ENCODE assay signal across 9 cellular contexts in genomic region chr2:232335206-232335858, GRCh38. TPM values are rescaled to one million over a fixed set of nuclear protein-coding genes. Genes with fewer than 3 reads are reported as not detected.
DNase-seq lines count a peak whose midpoint lies in the region; ATAC-seq, FAIRE-seq and TF ChIP-seq lines count a peak whose summit lies in the region.
"Not testable (repeated sequence)": the region's sequence is repeated elsewhere in the genome, so short reads cannot be mapped to it uniquely, and the experiment has no call there.
"Had no signal": no experiment of that assay in that cellular context is flagged by ENCODE, and none has a peak within 500 bp of the region (broad histone marks: within the 10 kb centered on the region; RNA-seq: fewer than 3 reads in every experiment).

No MANE protein-coding gene starts in this region.

- no CpG with 5 or more reads among the region's 15 CpGs for WGBS in H9 (ENCODE audit: extremely low coverage, insufficient read length, low lambda C conversion rate)
- WGBS in H1 (ENCODE audit: extremely low coverage in 1 of 2, insufficient coverage in 1 of 2, insufficient read length in 1 of 2, insufficient replicate concordance in 2 of 2, low coverage in 1 of 2, low lambda C conversion rate in 2 of 2, missing lambda C conversion rate in 1 of 2), 2 experiments: 51% methylated on average over 8 of the region's 15 CpGs; no CpG with 5 or more reads in 1 of the 2 experiments
- WGBS in hepatocyte (ENCODE audit: low lambda C conversion rate, missing lambda C conversion rate): 65% methylated on average over 13 of the region's 15 CpGs
- 84% methylated on average over 10 of the region's 15 CpGs; no CpG with 5 or more reads in 1 of the 2 donors for WGBS in testis, 2 donors

- H3K56ac ChIP-seq in H9 (ENCODE audit: insufficient read length, low read depth, low read length); H1 (replicated peaks; ENCODE audit: insufficient read length, low read depth, low read length): not testable (repeated sequence)

- not testable (repeated sequence) for H4K5ac ChIP-seq in H9 (ENCODE audit: insufficient read length, low read depth, low read length); H1 (ENCODE audit: insufficient read length, low read depth, low read length)

- H3K23ac ChIP-seq in H9 (ENCODE audit: insufficient read length, low read depth, low read length); H1 (ENCODE audit: insufficient read length): not testable (repeated sequence)

- not testable (repeated sequence) for H3K4me3 ChIP-seq in H1 (ENCODE audit: extremely low read depth in 1 of 4, insufficient read depth in 2 of 4, low read depth in 3 of 4, low read length in 4 of 4); hepatocyte; neural progenitor cell; testis

- POLR2A ChIA-PET in T-cell (lab: Charles Lee): not testable (repeated sequence)
- POLR2A ChIA-PET in H1 (lab: Charles Lee; ENCODE audit: partially characterized antibody): interaction anchor here (1.3 kb wide), 1 partner anchor 90 kb away, joined by 3 read pairs; no protein-coding TSS in a partner anchor

- H3K9me3 ChIP-seq in H9 (ENCODE audit: control insufficient read depth, low read depth, low read length); H1 (ENCODE audit: insufficient read depth in 2 of 2, low read depth in 1 of 2, low read length in 1 of 2); hepatocyte (ENCODE audit: low read depth); neural progenitor cell (ENCODE audit: low read depth); testis: not testable (repeated sequence)

- not testable (repeated sequence) for H3K4me2 ChIP-seq in H9 (ENCODE audit: insufficient read depth, insufficient read length, low read length); H1 (ENCODE audit: insufficient read depth in 1 of 2, low read depth in 2 of 2, low read length in 2 of 2); hepatocyte; neural progenitor cell

- not testable (repeated sequence) for H2BK20ac ChIP-seq in H9 (ENCODE audit: low read depth, low read length, poor library complexity, severe bottlenecking); H1 (ENCODE audit: low read length)

- H3K4ac ChIP-seq in H9 (ENCODE audit: low read depth, low read length); H1 (replicated peaks; ENCODE audit: insufficient read length, low read depth, low read length): not testable (repeated sequence)

- H3K4me1 Mint-ChIP-seq in H9, T-cell, neural progenitor cell: not testable (repeated sequence)

- not testable (repeated sequence) for H2AFZ ChIP-seq in H9 (ENCODE audit: low read length); H1 (ENCODE audit: low read length); hepatocyte; neural progenitor cell (replicated peaks)

- DNase-seq in H9 (peak; percentile 37), T-cell (peak in 2 of 34 experiments; percentile 6 to 24), activated gamma-delta T cell treated with Interleukin-2 at 50 U/mL for 16 hours (peak; percentile 3), H1 (ENCODE audit: low read depth in 1 of 2, low spot score in 2 of 2) (peak in 1 of 2 experiments; percentile 70), testis (peak; percentile 11)
- not testable (repeated sequence) for DNase-seq in hepatocyte (ENCODE audit: low spot score); neural progenitor cell (ENCODE audit: low spot score)

- not testable (repeated sequence) for H3K4me3 Mint-ChIP-seq in H9, T-cell, neural progenitor cell

- TF ChIP-seq POLR2A in H1 (IDR thresholded peaks at IDR 0.05; ENCODE audit: control extremely low read depth in 1 of 2, low read depth in 2 of 2, low read length in 2 of 2); testis (IDR thresholded peaks at IDR 0.05): not testable (repeated sequence)

- H3K4me1 ChIP-seq in H9 (ENCODE audit: insufficient read depth, low read length); H1 (replicated peaks in 1 of 4; ENCODE audit: control insufficient read depth in 3 of 4, insufficient read depth in 4 of 4, low read length in 3 of 4); hepatocyte (ENCODE audit: insufficient read depth); neural progenitor cell; testis: not testable (repeated sequence)

- H2BK12ac ChIP-seq in H9 (ENCODE audit: insufficient read length, low read depth, low read length); H1 (ENCODE audit: low read depth, low read length): not testable (repeated sequence)

- not testable (repeated sequence) for H3K18ac ChIP-seq in H9 (ENCODE audit: insufficient read length, low read depth, low read length); H1 (ENCODE audit: extremely low read depth, low read length)

- H3K27ac Mint-ChIP-seq in H9: peak overlapping the region in 1 of 3 experiments; percentile 74; a peak in 1 of 7 replicates
- H3K27ac Mint-ChIP-seq in T-cell, neural progenitor cell: not testable (repeated sequence)

- not testable (repeated sequence) for H3K36me3 Mint-ChIP-seq in H9 (ENCODE audit: insufficient read depth in 1 of 3, low read depth in 3 of 3); T-cell; neural progenitor cell

- not testable (repeated sequence) for H3K9me3 Mint-ChIP-seq in H9, T-cell, neural progenitor cell

- H3K9ac ChIP-seq in H9 (ENCODE audit: extremely low read depth, insufficient read length, low read length); H1 (replicated peaks in 1 of 4; ENCODE audit: extremely low read depth in 1 of 4, low read depth in 3 of 4, low read length in 3 of 4); neural progenitor cell: not testable (repeated sequence)

- not testable (repeated sequence) for H2AK5ac ChIP-seq in H9 (ENCODE audit: insufficient read length, low read length); H1 (ENCODE audit: low read depth, low read length)

- TF ChIP-seq CTCF in C4-2B (conservative IDR thresholded peaks at IDR 0.05) (peak; percentile 81), H9 (conservative IDR thresholded peaks at IDR 0.05) (peak; percentile 81), H1 (IDR thresholded peaks at IDR 0.05; ENCODE audit: control extremely low read depth in 1 of 3, insufficient read depth in 1 of 3, low read depth in 1 of 3, low read length in 3 of 3) (peak in 2 of 3 experiments; percentile 55 to 60; a peak in 3 of 4 replicates), hepatocyte (IDR thresholded peaks at IDR 0.05; ENCODE audit: poor library complexity) (peak; percentile 48), neural progenitor cell (IDR thresholded peaks at IDR 0.05) (peak; percentile 68), testis (IDR thresholded peaks at IDR 0.05) (peak in 2 of 3 experiments; percentile 9 to 75)

- peak in 3 of 4 experiments; percentile 33 to 55 (median 41) for ATAC-seq in T-cell (replicated peaks in 1 of 4)

- H3F3A ChIP-seq in neural progenitor cell (ENCODE audit: low read depth): not testable (repeated sequence)

- not testable (repeated sequence) for H2BK15ac ChIP-seq in H9 (ENCODE audit: low read depth, low read length); H1 (ENCODE audit: low read length)

- H3K27me3 ChIP-seq in H9 (ENCODE audit: insufficient read depth, low read length); H1 (replicated peaks in 1 of 4; ENCODE audit: control insufficient read depth in 3 of 4, extremely low read depth in 1 of 4, insufficient read depth in 3 of 4, low read length in 3 of 4); hepatocyte; neural progenitor cell; testis: not testable (repeated sequence)

- H3K14ac ChIP-seq in H9 (ENCODE audit: insufficient read depth, low read length); H1 (ENCODE audit: insufficient read length): not testable (repeated sequence)

- H4K91ac ChIP-seq in H9 (ENCODE audit: insufficient read length, low read depth, low read length): not testable (repeated sequence)
- H4K91ac ChIP-seq in H1 (replicated peaks; ENCODE audit: insufficient read length, low read length): peak overlapping the region; percentile 65

- not testable (repeated sequence) for H3K79me2 ChIP-seq in H9 (ENCODE audit: insufficient read depth, low read length); H1 (ENCODE audit: control insufficient read depth in 1 of 2, insufficient read depth in 2 of 2, low read length in 2 of 2); hepatocyte; neural progenitor cell (ENCODE audit: low read depth)

- TF ChIP-seq EP300 in H1 (IDR thresholded peaks at IDR 0.05; ENCODE audit: borderline replicate concordance in 1 of 2, low read depth in 2 of 2, low read length in 2 of 2): not testable (repeated sequence)

- not testable (repeated sequence) for H3K27ac ChIP-seq in C4-2B; H9 (ENCODE audit: insufficient read length, low read depth, low read length); H1 (ENCODE audit: low read depth, low read length); hepatocyte; neural progenitor cell; testis

- not testable (repeated sequence) for H3K27me3 Mint-ChIP-seq in H9 (ENCODE audit: low read depth); T-cell; neural progenitor cell (ENCODE audit: insufficient read depth, low read depth)

- not testable (repeated sequence) for H2BK5ac ChIP-seq in H9 (ENCODE audit: insufficient read length, low read length); H1 (ENCODE audit: low read depth, low read length)

- not testable (repeated sequence) for H4K8ac ChIP-seq in H9 (replicated peaks; ENCODE audit: insufficient read length, low read depth, low read length); H1 (ENCODE audit: extremely low read depth, insufficient read depth, low read length)

- not testable (repeated sequence) for H4K20me1 ChIP-seq in H9 (ENCODE audit: control insufficient read depth, insufficient read depth, insufficient read length); H1 (replicated peaks in 1 of 2; ENCODE audit: control insufficient read depth in 1 of 2, insufficient read depth in 2 of 2, low read length in 2 of 2); hepatocyte (ENCODE audit: insufficient read depth, poor library complexity, severe bottlenecking); neural progenitor cell (ENCODE audit: low read depth)

- intact Hi-C loops in testis (cut with DNase I; ENCODE audit: low total_unique reads): not testable (repeated sequence)

- not testable (repeated sequence) for H3T11ph ChIP-seq in H9 (ENCODE audit: low read length)

- H3K79me1 ChIP-seq in H9 (ENCODE audit: insufficient read depth, low read depth, low read length, poor library complexity, severe bottlenecking); H1 (ENCODE audit: low read depth, low read length): not testable (repeated sequence)

- peak; percentile 94 for FAIRE-seq in H1 (lab: Jason Lieb, UNC)

- peak; percentile 32 to 43; a peak in 3 of 4 replicates for TF ChIP-seq RAD21 in H1 (IDR thresholded peaks at IDR 0.05 in 1 of 2, conservative IDR thresholded peaks at IDR 0.05 in 1 of 2; ENCODE audit: low read depth in 2 of 2, low read length in 2 of 2)

- not testable (repeated sequence) for H3K9me2 ChIP-seq in hepatocyte (replicated peaks; ENCODE audit: insufficient read depth)

- not testable (repeated sequence) for H3K36me3 ChIP-seq in H1 (ENCODE audit: control insufficient read depth in 2 of 4, insufficient read depth in 4 of 4, low read length in 3 of 4); hepatocyte (replicated peaks; ENCODE audit: insufficient read depth, low read depth); neural progenitor cell; testis (ENCODE audit: low read depth, missing control alignments)

- CTCF ChIA-PET in T-cell (lab: Charles Lee): interaction anchor here in 1 of 2 donors (0.6 kb wide), 4 partner anchors 16 to 404 kb away, joined by 3 to 6 read pairs (median 5); no protein-coding TSS in a partner anchor
- CTCF ChIA-PET in H1 (lab: Charles Lee; ENCODE audit: partially characterized antibody): interaction anchor here (0.6 to 5.5 kb wide), 37 partner anchors 8 to 482 kb away, joined by 3 to 92 read pairs (median 4); partner anchors contain the start of genes CHRNG and PRSS56

- H2BK120ac ChIP-seq in H9 (ENCODE audit: low read depth, low read length, poor library complexity, severe bottlenecking); H1 (replicated peaks; ENCODE audit: low read depth, low read length): not testable (repeated sequence)

- not testable (repeated sequence) for H3K23me2 ChIP-seq in H9 (ENCODE audit: insufficient read length, low read depth, low read length, poor library complexity, severe bottlenecking); H1 (ENCODE audit: low read depth, low read length)

RNA-seq across cellular contexts. Expression of gene ALPP, which starts 43.2 kb away (rescaled TPM):
- total RNA-seq in H9 (2021): 0.15 and 0.20 TPM in 2 replicates
- under 1 TPM in 1 of 5 donors, not detected in 4; 0.16 TPM for total RNA-seq in T-cell
- total RNA-seq in H1 (2021; fragmentation: NEBNext Ultra II Directional; extraction: Animal tissue kit (Norgen Biotek cat#: 25700)): 0.15 TPM in 1 of 2 replicates, not detected in the other
- 0.15 and 0.20 TPM in 2 replicates for polyA plus RNA-seq in H1 (2011; rRNA removed)
- 0.06 TPM for polyA plus RNA-seq in H1 (2011; cell fraction: cytosol; rRNA removed)
- polyA plus RNA-seq in H1 (2011; cell fraction: nucleus; rRNA removed): 0.19 TPM
- polyA plus RNA-seq in H1 (2012, experiment 1 of 2): 0.28 to 0.85 TPM (median 0.65 TPM) in 4 replicates
- polyA plus RNA-seq in H1 (2012, experiment 2 of 2): 0.07 TPM
- polyA plus RNA-seq in H1 (2013, experiment 1 of 2): 0.12 TPM
- polyA plus RNA-seq in H1 (2013, experiment 2 of 2): 0.06 TPM
- polyA minus RNA-seq in H1 (2011; rRNA and poly(A)+ RNA removed): 0.06 and 0.07 TPM in 2 replicates
- polyA minus RNA-seq in H1 (2011; cell fraction: cytosol; rRNA and poly(A)+ RNA removed): not detected
- not detected for polyA minus RNA-seq in H1 (2011; cell fraction: nucleus; rRNA and poly(A)+ RNA removed)
- 6.5 and 8.7 TPM in 2 replicates for total RNA-seq in hepatocyte
- polyA plus RNA-seq in hepatocyte: 1.2 and 1.3 TPM in 2 replicates
- total RNA-seq in neural progenitor cell (ENCODE audit: low replicate concordance): not detected in 2 replicates
- under 1 TPM; 0.25 to 0.87 TPM for total RNA-seq in testis
- not detected for polyA plus RNA-seq in testis (ENCODE audit: insufficient read depth, low read depth, low replicate concordance)
- total RNA-seq: breast epithelium had no signal
